Comparison of ENCODE assay signal across 8 cellular contexts in the genomic region with DNA sequence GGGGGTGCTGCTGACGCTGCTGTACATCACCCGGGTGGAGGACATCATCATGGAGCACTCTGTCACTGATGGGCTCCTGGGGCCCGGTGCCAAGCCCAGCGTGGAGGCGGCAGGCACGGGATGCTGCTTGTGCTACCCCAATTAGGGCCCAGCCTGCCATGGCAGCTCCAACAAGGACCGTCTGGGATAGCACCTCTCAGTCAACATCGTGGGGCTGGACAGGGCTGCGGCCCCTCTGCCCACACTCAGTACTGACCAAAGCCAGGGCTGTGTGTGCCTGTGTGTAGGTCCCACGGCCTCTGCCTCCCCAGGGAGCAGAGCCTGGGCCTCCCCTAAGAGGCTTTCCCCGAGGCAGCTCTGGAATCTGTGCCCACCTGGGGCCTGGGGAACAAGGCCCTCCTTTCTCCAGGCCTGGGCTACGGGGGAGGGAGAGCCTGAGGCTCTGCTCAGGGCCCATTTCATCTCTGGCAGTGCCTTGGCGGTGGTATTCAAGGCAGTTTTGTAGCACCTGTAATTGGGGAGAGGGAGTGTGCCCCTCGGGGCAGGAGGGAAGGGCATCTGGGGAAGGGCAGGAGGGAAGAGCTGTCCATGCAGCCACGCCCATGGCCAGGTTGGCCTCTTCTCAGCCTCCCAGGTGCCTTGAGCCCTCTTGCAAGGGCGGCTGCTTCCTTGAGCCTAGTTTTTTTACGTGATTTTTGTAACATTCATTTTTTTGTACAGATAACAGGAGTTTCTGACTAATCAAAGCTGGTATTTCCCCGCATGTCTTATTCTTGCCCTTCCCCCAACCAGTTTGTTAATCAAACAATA. TPM values are rescaled to one million over a fixed set of nuclear protein-coding genes. Genes with fewer than 3 reads are reported as not detected.
DNase-seq lines count a peak whose midpoint lies in the region; ATAC-seq and TF ChIP-seq lines count a peak whose summit lies in the region.

No MANE protein-coding gene starts in this region.

- no peaks in the 10 kb centered on the region for H3K79me2 ChIP-seq in hepatocyte

- no peaks in the 10 kb centered on the region for H3K9me2 ChIP-seq in hepatocyte (replicated peaks; ENCODE audit: insufficient read depth)

- peak overlapping the region in 2 of 3 donors; percentile 59 to 62 for H3K9ac ChIP-seq in skeletal muscle tissue (ENCODE audit: low read depth in 1 of 3, low read length in 3 of 3)

- H3K4me2 ChIP-seq in hepatocyte: peak overlapping the region; percentile 72

- 78% methylated on average over 18 of the region's 18 CpGs for WGBS in hepatocyte (ENCODE audit: low lambda C conversion rate, missing lambda C conversion rate)

- no peak overlapping the region for H3K4me3 ChIP-seq in hepatocyte
- H3K4me3 ChIP-seq in skeletal muscle tissue (ENCODE audit: low read length in 3 of 3): peak overlapping the region in 1 of 3 donors; percentile 64

- CTCF ChIA-PET in activated CD8-positive, alpha-beta memory T cell treated with anti-CD3 and anti-CD28 coated beads, Interleukin-2, amount 10 ng/mL, durations not matched to agents 7 days and 5 days (lab: Charles Lee): interaction anchor here (0.5 to 3.9 kb wide), 30 partner anchors 8 to 469 kb away, joined by 3 to 38 read pairs (median 5); partner anchors contain the start of gene TSPAN15

- peaks cover 10% of the 10 kb centered on the region for H3K4me1 Mint-ChIP-seq in activated CD8-positive, alpha-beta memory T cell treated with anti-CD3 and anti-CD28 coated beads, Interleukin-2, amount 10 ng/mL, durations not matched to agents 7 days and 5 days

- no peaks in the 10 kb centered on the region for H4K20me1 ChIP-seq in hepatocyte (ENCODE audit: insufficient read depth, poor library complexity, severe bottlenecking)

- DNase-seq in NCI-H1694 treated with DMSO at 0.1 percent for 48 hours (lab: John Stamatoyannopoulos, UW) (peak; percentile 9), NCI-H1694 (lab: John Stamatoyannopoulos, UW) (no peak), hepatocyte (ENCODE audit: low spot score) (peak; percentile 16)
- DNase-seq in activated CD8-positive, alpha-beta memory T cell treated with anti-CD3 and anti-CD28 coated beads, Interleukin-2, amount 10 ng/mL, durations not matched to agents 7 days and 5 days: no peak

- ATAC-seq in activated CD8-positive, alpha-beta memory T cell treated with anti-CD3 and anti-CD28 coated beads, Interleukin-2, amount 10 ng/mL, durations not matched to agents 7 days and 5 days: no peak
- ATAC-seq in HG03342 (IDR thresholded peaks at IDR 0.05; ENCODE audit: unreplicated experiment): no peak
- no peak for ATAC-seq in GM18861 (IDR thresholded peaks at IDR 0.05; ENCODE audit: unreplicated experiment)
- no peak for ATAC-seq in HG03159 (IDR thresholded peaks at IDR 0.05; ENCODE audit: unreplicated experiment)

- H3K4me1 ChIP-seq in hepatocyte (ENCODE audit: insufficient read depth): no peaks in the 10 kb centered on the region
- peaks cover 37 to 62% (median 41%) of the 10 kb centered on the region in 3 donors for H3K4me1 ChIP-seq in skeletal muscle tissue (ENCODE audit: control insufficient read depth in 3 of 3, insufficient read depth in 3 of 3, low read length in 3 of 3)

- peak overlapping the region; percentile 20 for H2AFZ ChIP-seq in hepatocyte

- H3K36me3 ChIP-seq in hepatocyte (replicated peaks; ENCODE audit: insufficient read depth, low read depth): no peaks in the 10 kb centered on the region
- H3K36me3 ChIP-seq in skeletal muscle tissue (ENCODE audit: control insufficient read depth in 3 of 3, insufficient read depth in 3 of 3, low read length in 3 of 3): peaks cover 0 to 6% (median 5%) of the 10 kb centered on the region in 3 donors

- H3K27ac Mint-ChIP-seq in activated CD8-positive, alpha-beta memory T cell treated with anti-CD3 and anti-CD28 coated beads, Interleukin-2, amount 10 ng/mL, durations not matched to agents 7 days and 5 days: peak overlapping the region; percentile 53

- H3K27ac ChIP-seq in hepatocyte (no peak overlapping the region), skeletal muscle tissue (ENCODE audit: low read depth, low read length) (peak overlapping the region; percentile 68)

- H3K27me3 ChIP-seq in hepatocyte (no peaks in the 10 kb centered on the region), skeletal muscle tissue (ENCODE audit: control insufficient read depth in 3 of 3, insufficient read depth in 3 of 3, low read length in 3 of 3) (no peaks in the 10 kb centered on the region)

- no peaks in the 10 kb centered on the region for H3K36me3 Mint-ChIP-seq in activated CD8-positive, alpha-beta memory T cell treated with anti-CD3 and anti-CD28 coated beads, Interleukin-2, amount 10 ng/mL, durations not matched to agents 7 days and 5 days

- TF ChIP-seq CTCF in hepatocyte (IDR thresholded peaks at IDR 0.05; ENCODE audit: poor library complexity): no peak

- H3K9me3 Mint-ChIP-seq in activated CD8-positive, alpha-beta memory T cell treated with anti-CD3 and anti-CD28 coated beads, Interleukin-2, amount 10 ng/mL, durations not matched to agents 7 days and 5 days (ENCODE audit: low read depth): no peaks in the 10 kb centered on the region

- H3K27me3 Mint-ChIP-seq in activated CD8-positive, alpha-beta memory T cell treated with anti-CD3 and anti-CD28 coated beads, Interleukin-2, amount 10 ng/mL, durations not matched to agents 7 days and 5 days: peaks cover 22% of the 10 kb centered on the region

- no peaks in the 10 kb centered on the region for H3K9me3 ChIP-seq in hepatocyte (ENCODE audit: low read depth)
- no peaks in the 10 kb centered on the region for H3K9me3 ChIP-seq in skeletal muscle tissue (ENCODE audit: control insufficient read depth in 3 of 3, low read length in 3 of 3)

- peak overlapping the region; percentile 58 for H3K4me3 Mint-ChIP-seq in activated CD8-positive, alpha-beta memory T cell treated with anti-CD3 and anti-CD28 coated beads, Interleukin-2, amount 10 ng/mL, durations not matched to agents 7 days and 5 days

RNA-seq across cellular contexts. Expression of gene TSPAN15, which starts 55.8 kb away (rescaled TPM):
- 1 to 10 TPM; 2.5 to 4.2 TPM for total RNA-seq in activated CD8-positive, alpha-beta memory T cell treated with anti-CD3 and anti-CD28 coated beads, Interleukin-2, amount 10 ng/mL, durations not matched to agents 7 days and 5 days
- 25.8 and 29.0 TPM in 2 replicates for total RNA-seq in hepatocyte
- polyA plus RNA-seq in hepatocyte: 58.5 and 66.4 TPM in 2 replicates
- total RNA-seq in skeletal muscle tissue: 72.0 TPM

Comparison
In these comparisons a context has a peak if more than half of its experiments do, and no peak if none do; other contexts are left out.
1. DNase-seq: peak in NCI-H1694 treated with DMSO at 0.1 percent for 48 hours (single experiment) and hepatocyte (single experiment); none in NCI-H1694 (single experiment) and activated CD8-positive, alpha-beta memory T cell treated with anti-CD3 and anti-CD28 coated beads, Interleukin-2, amount 10 ng/mL, durations not matched to agents 7 days and 5 days (single experiment).